ENCODE assay signal across 1 cellular context in the genomic region with DNA sequence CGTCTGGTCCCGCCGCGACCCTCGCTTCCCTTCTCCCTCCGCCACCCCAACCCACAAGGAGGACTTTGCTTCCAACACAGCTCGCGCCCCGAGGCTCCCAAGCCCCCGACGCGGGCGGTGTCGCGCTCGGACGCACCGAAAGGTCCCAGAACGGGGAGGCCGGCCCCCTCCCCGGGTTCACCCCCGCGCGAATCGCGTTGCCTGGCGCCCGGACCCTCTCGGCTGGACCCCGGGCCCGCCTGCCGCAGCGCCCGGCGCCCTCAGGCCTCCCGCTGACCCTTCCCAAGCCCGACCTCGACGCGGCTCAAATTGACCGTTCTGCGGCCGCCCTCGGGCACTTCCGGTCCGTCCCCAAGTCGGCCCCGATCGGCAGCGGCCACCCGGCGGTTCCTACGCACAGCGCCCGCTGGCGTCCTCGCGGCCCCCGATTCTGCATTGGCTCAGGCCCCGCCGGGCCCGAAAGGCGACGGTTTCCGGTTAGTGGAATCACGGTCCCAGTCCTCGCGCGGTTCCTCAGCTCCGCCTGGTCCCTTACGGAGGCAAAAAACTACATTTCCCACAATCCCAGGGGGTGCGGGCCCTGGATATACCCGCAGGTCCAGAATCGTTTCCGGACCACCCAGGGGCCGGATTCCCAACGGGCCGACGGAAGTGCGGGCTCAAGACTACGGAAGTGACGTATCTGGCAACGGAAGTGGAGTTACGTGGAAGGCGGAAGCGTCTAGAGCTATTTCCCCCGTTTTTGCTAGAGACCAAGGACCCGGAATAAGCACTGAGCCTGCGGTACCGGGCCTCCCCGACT.
A peak's percentile ranks its signal among the peaks of the same experiment; 100 is the strongest.
TF ChIP-seq lines count a peak whose summit lies in the region.

TSS of gene AURKAIP1 (minus strand) at position 347 of the 802 bp plus-strand sequence. CDS start 451 bp downstream, outside the sequence.

TF ChIP-seq in HepG2, 621 proteins besides CTCF, POLR2A, EP300 and RAD21 (continued from another document and continues in another):
- TF ChIP-seq POGZ (CRISPR knock-in tag; IDR thresholded peaks at IDR 0.05) (peak; percentile 92), GRHL1 (CRISPR knock-in tag; conservative IDR thresholded peaks at IDR 0.05) (no peak), SALL1 (CRISPR knock-in tag; IDR thresholded peaks at IDR 0.05) (peak; percentile 88), CC2D1A (CRISPR knock-in tag; IDR thresholded peaks at IDR 0.05) (0 out of 2 replicates have a peak, but pooled peaks have one; percentile 23), ZNF326 (CRISPR knock-in tag; IDR thresholded peaks at IDR 0.05; ENCODE audit: borderline replicate concordance) (no peak; the same call in 1 of the 2 replicates), MLLT10 (CRISPR knock-in tag; IDR thresholded peaks at IDR 0.05) (no peak; the same call in 1 of the 2 replicates), ZNF7 (CRISPR knock-in tag; IDR thresholded peaks at IDR 0.05) (no peak), ZNF143 (CRISPR knock-in tag; IDR thresholded peaks at IDR 0.05) (peak; percentile 98), ZNF775 (CRISPR knock-in tag; IDR thresholded peaks at IDR 0.05; ENCODE audit: borderline replicate concordance) (no peak), RARA (CRISPR knock-in tag; IDR thresholded peaks at IDR 0.05) (peak; percentile 68), PLRG1 (conservative IDR thresholded peaks at IDR 0.05) (no peak), ZBTB7B (CRISPR knock-in tag; IDR thresholded peaks at IDR 0.05) (peak; percentile 82), EZH2 (conservative IDR thresholded peaks at IDR 0.05; ENCODE audit: low read depth, low read length) (no peak), CEBPG (CRISPR knock-in tag; IDR thresholded peaks at IDR 0.05) (peak; percentile 29; the same call in 1 of the 2 replicates), RXRB (CRISPR knock-in tag; IDR thresholded peaks at IDR 0.05; ENCODE audit: borderline replicate concordance) (peak; percentile 58; the same call in 1 of the 2 replicates), ZNF883 (CRISPR knock-in tag; IDR thresholded peaks at IDR 0.05; ENCODE audit: not compliant biosample characterization) (peak; percentile 89), ZNF10 (CRISPR knock-in tag; IDR thresholded peaks at IDR 0.05; ENCODE audit: borderline replicate concordance, low read depth) (peak; percentile 51; the same call in 1 of the 2 replicates), ZFP1 (CRISPR knock-in tag; IDR thresholded peaks at IDR 0.05) (peak; percentile 92; the same call in 1 of the 2 replicates), MED13 (CRISPR knock-in tag; IDR thresholded peaks at IDR 0.05) (peak; percentile 87; the same call in 1 of the 2 replicates), RARG (CRISPR knock-in tag; IDR thresholded peaks at IDR 0.05; ENCODE audit: low read depth) (no peak), ZNF841 (CRISPR knock-in tag; IDR thresholded peaks at IDR 0.05; ENCODE audit: borderline replicate concordance) (no peak), RORA (CRISPR knock-in tag; IDR thresholded peaks at IDR 0.05) (no peak), ZNF230 (CRISPR knock-in tag; IDR thresholded peaks at IDR 0.05) (no peak; the same call in 1 of the 2 replicates), ZNF570 (CRISPR knock-in tag; IDR thresholded peaks at IDR 0.05; ENCODE audit: borderline replicate concordance) (no peak), ZNF780A (CRISPR knock-in tag; IDR thresholded peaks at IDR 0.05) (no peak), ZUFSP (CRISPR knock-in tag; IDR thresholded peaks at IDR 0.05; ENCODE audit: borderline replicate concordance) (no peak), ZNF839 (CRISPR knock-in tag; IDR thresholded peaks at IDR 0.05; ENCODE audit: borderline replicate concordance) (peak; percentile 90; the same call in 1 of the 2 replicates), ZNF414 (CRISPR knock-in tag; IDR thresholded peaks at IDR 0.05) (peak; percentile 99), ZFAT (CRISPR knock-in tag; conservative IDR thresholded peaks at IDR 0.05) (no peak), ZNF709 (CRISPR knock-in tag; IDR thresholded peaks at IDR 0.05) (peak; percentile 93), ZNF670 (CRISPR knock-in tag; IDR thresholded peaks at IDR 0.05; ENCODE audit: borderline replicate concordance) (peak; percentile 97), ZBTB38 (CRISPR knock-in tag; IDR thresholded peaks at IDR 0.05) (peak; percentile 96), ELF3 (CRISPR knock-in tag; IDR thresholded peaks at IDR 0.05) (peak; percentile 82), YEATS2 (CRISPR knock-in tag; IDR thresholded peaks at IDR 0.05; ENCODE audit: borderline replicate concordance) (peak; percentile 99), ZNF749 (CRISPR knock-in tag; IDR thresholded peaks at IDR 0.05; ENCODE audit: borderline replicate concordance) (no peak), ZSCAN9 (CRISPR knock-in tag; IDR thresholded peaks at IDR 0.05; ENCODE audit: borderline replicate concordance) (peak; percentile 87)
- TF ChIP-seq, protein P1, sequence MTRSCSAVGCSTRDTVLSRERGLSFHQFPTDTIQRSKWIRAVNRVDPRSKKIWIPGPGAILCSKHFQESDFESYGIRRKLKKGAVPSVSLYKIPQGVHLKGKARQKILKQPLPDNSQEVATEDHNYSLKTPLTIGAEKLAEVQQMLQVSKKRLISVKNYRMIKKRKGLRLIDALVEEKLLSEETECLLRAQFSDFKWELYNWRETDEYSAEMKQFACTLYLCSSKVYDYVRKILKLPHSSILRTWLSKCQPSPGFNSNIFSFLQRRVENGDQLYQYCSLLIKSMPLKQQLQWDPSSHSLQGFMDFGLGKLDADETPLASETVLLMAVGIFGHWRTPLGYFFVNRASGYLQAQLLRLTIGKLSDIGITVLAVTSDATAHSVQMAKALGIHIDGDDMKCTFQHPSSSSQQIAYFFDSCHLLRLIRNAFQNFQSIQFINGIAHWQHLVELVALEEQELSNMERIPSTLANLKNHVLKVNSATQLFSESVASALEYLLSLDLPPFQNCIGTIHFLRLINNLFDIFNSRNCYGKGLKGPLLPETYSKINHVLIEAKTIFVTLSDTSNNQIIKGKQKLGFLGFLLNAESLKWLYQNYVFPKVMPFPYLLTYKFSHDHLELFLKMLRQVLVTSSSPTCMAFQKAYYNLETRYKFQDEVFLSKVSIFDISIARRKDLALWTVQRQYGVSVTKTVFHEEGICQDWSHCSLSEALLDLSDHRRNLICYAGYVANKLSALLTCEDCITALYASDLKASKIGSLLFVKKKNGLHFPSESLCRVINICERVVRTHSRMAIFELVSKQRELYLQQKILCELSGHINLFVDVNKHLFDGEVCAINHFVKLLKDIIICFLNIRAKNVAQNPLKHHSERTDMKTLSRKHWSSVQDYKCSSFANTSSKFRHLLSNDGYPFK (CRISPR knock-in tag; IDR thresholded peaks at IDR 0.05; ENCODE audit: borderline replicate concordance), result peak; percentile 91; the same call in 1 of the 2 replicates
- TF ChIP-seq, protein P2, sequence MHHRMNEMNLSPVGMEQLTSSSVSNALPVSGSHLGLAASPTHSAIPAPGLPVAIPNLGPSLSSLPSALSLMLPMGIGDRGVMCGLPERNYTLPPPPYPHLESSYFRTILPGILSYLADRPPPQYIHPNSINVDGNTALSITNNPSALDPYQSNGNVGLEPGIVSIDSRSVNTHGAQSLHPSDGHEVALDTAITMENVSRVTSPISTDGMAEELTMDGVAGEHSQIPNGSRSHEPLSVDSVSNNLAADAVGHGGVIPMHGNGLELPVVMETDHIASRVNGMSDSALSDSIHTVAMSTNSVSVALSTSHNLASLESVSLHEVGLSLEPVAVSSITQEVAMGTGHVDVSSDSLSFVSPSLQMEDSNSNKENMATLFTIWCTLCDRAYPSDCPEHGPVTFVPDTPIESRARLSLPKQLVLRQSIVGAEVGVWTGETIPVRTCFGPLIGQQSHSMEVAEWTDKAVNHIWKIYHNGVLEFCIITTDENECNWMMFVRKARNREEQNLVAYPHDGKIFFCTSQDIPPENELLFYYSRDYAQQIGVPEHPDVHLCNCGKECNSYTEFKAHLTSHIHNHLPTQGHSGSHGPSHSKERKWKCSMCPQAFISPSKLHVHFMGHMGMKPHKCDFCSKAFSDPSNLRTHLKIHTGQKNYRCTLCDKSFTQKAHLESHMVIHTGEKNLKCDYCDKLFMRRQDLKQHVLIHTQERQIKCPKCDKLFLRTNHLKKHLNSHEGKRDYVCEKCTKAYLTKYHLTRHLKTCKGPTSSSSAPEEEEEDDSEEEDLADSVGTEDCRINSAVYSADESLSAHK (CRISPR knock-in tag; IDR thresholded peaks at IDR 0.05; ENCODE audit: borderline replicate concordance), result no peak; the same call in 1 of the 2 replicates
- TF ChIP-seq, protein P3, sequence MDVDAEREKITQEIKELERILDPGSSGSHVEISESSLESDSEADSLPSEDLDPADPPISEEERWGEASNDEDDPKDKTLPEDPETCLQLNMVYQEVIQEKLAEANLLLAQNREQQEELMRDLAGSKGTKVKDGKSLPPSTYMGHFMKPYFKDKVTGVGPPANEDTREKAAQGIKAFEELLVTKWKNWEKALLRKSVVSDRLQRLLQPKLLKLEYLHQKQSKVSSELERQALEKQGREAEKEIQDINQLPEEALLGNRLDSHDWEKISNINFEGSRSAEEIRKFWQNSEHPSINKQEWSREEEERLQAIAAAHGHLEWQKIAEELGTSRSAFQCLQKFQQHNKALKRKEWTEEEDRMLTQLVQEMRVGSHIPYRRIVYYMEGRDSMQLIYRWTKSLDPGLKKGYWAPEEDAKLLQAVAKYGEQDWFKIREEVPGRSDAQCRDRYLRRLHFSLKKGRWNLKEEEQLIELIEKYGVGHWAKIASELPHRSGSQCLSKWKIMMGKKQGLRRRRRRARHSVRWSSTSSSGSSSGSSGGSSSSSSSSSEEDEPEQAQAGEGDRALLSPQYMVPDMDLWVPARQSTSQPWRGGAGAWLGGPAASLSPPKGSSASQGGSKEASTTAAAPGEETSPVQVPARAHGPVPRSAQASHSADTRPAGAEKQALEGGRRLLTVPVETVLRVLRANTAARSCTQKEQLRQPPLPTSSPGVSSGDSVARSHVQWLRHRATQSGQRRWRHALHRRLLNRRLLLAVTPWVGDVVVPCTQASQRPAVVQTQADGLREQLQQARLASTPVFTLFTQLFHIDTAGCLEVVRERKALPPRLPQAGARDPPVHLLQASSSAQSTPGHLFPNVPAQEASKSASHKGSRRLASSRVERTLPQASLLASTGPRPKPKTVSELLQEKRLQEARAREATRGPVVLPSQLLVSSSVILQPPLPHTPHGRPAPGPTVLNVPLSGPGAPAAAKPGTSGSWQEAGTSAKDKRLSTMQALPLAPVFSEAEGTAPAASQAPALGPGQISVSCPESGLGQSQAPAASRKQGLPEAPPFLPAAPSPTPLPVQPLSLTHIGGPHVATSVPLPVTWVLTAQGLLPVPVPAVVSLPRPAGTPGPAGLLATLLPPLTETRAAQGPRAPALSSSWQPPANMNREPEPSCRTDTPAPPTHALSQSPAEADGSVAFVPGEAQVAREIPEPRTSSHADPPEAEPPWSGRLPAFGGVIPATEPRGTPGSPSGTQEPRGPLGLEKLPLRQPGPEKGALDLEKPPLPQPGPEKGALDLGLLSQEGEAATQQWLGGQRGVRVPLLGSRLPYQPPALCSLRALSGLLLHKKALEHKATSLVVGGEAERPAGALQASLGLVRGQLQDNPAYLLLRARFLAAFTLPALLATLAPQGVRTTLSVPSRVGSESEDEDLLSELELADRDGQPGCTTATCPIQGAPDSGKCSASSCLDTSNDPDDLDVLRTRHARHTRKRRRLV (CRISPR knock-in tag; IDR thresholded peaks at IDR 0.05), result no peak
- TF ChIP-seq, protein P4, sequence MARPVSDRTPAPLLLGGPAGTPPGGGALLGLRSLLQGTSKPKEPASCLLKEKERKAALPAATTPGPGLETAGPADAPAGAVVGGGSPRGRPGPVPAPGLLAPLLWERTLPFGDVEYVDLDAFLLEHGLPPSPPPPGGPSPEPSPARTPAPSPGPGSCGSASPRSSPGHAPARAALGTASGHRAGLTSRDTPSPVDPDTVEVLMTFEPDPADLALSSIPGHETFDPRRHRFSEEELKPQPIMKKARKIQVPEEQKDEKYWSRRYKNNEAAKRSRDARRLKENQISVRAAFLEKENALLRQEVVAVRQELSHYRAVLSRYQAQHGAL (CRISPR knock-in tag; IDR thresholded peaks at IDR 0.05; ENCODE audit: not compliant biosample characterization), result peak; percentile 20
- TF ChIP-seq, protein P5, sequence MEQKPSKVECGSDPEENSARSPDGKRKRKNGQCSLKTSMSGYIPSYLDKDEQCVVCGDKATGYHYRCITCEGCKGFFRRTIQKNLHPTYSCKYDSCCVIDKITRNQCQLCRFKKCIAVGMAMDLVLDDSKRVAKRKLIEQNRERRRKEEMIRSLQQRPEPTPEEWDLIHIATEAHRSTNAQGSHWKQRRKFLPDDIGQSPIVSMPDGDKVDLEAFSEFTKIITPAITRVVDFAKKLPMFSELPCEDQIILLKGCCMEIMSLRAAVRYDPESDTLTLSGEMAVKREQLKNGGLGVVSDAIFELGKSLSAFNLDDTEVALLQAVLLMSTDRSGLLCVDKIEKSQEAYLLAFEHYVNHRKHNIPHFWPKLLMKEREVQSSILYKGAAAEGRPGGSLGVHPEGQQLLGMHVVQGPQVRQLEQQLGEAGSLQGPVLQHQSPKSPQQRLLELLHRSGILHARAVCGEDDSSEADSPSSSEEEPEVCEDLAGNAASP (CRISPR knock-in tag; IDR thresholded peaks at IDR 0.05; ENCODE audit: borderline replicate concordance), result peak; percentile 84
- TF ChIP-seq, protein P6, sequence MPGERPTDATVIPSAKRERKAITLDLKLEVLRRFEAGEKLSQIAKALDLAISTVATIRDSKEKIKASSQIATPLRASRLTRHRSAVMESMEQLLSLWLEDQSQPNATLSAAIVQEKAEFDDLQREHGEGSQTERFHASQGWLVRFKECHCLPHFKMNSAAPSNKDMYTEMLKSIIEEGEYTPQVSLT (CRISPR knock-in tag; IDR thresholded peaks at IDR 0.05; ENCODE audit: borderline replicate concordance, low read depth), result no peak
